In genomic region chr1:28720376-28720775, GRCh38 we compare ENCODE assay signal across 16 cellular contexts. TPM values are rescaled to one million over a fixed set of nuclear protein-coding genes. Genes with fewer than 3 reads are reported as not detected.
DNase-seq lines count a peak whose midpoint lies in the region; ATAC-seq, FAIRE-seq and TF ChIP-seq lines count a peak whose summit lies in the region.
"Had no signal": no experiment of that assay in that cellular context is flagged by ENCODE, and none has a peak within 500 bp of the region (broad histone marks: within the 10 kb centered on the region; RNA-seq: fewer than 3 reads in every experiment).

No MANE protein-coding gene starts in this region.

- no CpG with 5 or more reads among the region's 5 CpGs for WGBS in mesendoderm (ENCODE audit: extremely low coverage, insufficient coverage, low lambda C conversion rate)
- WGBS in HepG2 (ENCODE audit: low lambda C conversion rate), result 85% methylated on average over 5 of the region's 5 CpGs

- H3K4me3 Mint-ChIP-seq in activated naive CD4-positive, alpha-beta T cell treated with anti-CD3 and anti-CD28 coated beads, Interleukin-2, amount 50 U/mL, for 24 hours, result no peak overlapping the region
- no peak overlapping the region for H3K4me3 Mint-ChIP-seq in WTC11
- H3K4me3 Mint-ChIP-seq: CD8-positive, alpha-beta memory T cell had no signal

- no peak overlapping the region for H3K18ac ChIP-seq in mesendoderm (ENCODE audit: low read length)

- no peaks in the 10 kb centered on the region for H3K36me3 Mint-ChIP-seq in activated naive CD4-positive, alpha-beta T cell treated with anti-CD3 and anti-CD28 coated beads, Interleukin-2, amount 50 U/mL, for 24 hours
- H3K36me3 Mint-ChIP-seq in WTC11, result no peaks in the 10 kb centered on the region

- no peaks in the 10 kb centered on the region for H3K4me1 ChIP-seq in mesendoderm (ENCODE audit: control insufficient read depth, low read depth, low read length)
- no peaks in the 10 kb centered on the region for H3K4me1 ChIP-seq in kidney (ENCODE audit: control insufficient read depth in 1 of 2, insufficient read depth in 1 of 2, low read depth in 1 of 2, low read length in 2 of 2)
- peaks cover 20% of the 10 kb centered on the region for H3K4me1 ChIP-seq in HepG2 (ENCODE audit: insufficient read depth, low read length)
- H3K4me1 ChIP-seq: BLaER1 had no signal

- no peak overlapping the region for H4K5ac ChIP-seq in mesendoderm (ENCODE audit: low read length)

- BruUV-seq in HepG2 (replicated peaks; lab: Mats Ljungman, UMichigan), result no TSS peak

- no peaks in the 10 kb centered on the region for H3K27me3 Mint-ChIP-seq in activated naive CD4-positive, alpha-beta T cell treated with anti-CD3 and anti-CD28 coated beads, Interleukin-2, amount 50 U/mL, for 24 hours
- no peaks in the 10 kb centered on the region for H3K27me3 Mint-ChIP-seq in WTC11 (ENCODE audit: low read depth)

- DNase-seq in activated naive CD4-positive, alpha-beta T cell treated with anti-CD3 and anti-CD28 coated beads, Interleukin-2, amount 50 U/mL, for 16 hours, result no peak
- no peak for DNase-seq in WTC11 (ENCODE audit: low spot score)
- DNase-seq in mesendoderm, result peak; percentile 63
- DNase-seq in kidney, result no peak
- no peak for DNase-seq in hippocampal formation (lab: John Stamatoyannopoulos, UW)
- DNase-seq in HepG2 (ENCODE audit: low spot score), result no peak
- no peak for DNase-seq in mesenteric fat pad (ENCODE audit: low spot score)
- DNase-seq: 8988T; AML-193; CD8-positive, alpha-beta memory T cell; DMS53; H7 had no signal

- no peaks in the 10 kb centered on the region for H3K9me3 ChIP-seq in kidney (ENCODE audit: control insufficient read depth in 1 of 2, low read length in 2 of 2)
- H3K9me3 ChIP-seq in HepG2 (ENCODE audit: low read length), result no peaks in the 10 kb centered on the region
- H3K9me3 ChIP-seq: BLaER1 had no signal

- POLR2A ChIA-PET in WTC11 (lab: Charles Lee) (no interaction called here), HepG2 (lab: Yijun Ruan, JAX) (no interaction called here)

- in situ Hi-C loops in HepG2 (cut with HindIII; ENCODE audit: extremely low pct_ligation_motif_present, low pct_unique_long_range_greater_than_20kb), result no loop called here

- H3K4ac ChIP-seq in mesendoderm (ENCODE audit: low read depth, low read length), result no peak overlapping the region

- no peak for FAIRE-seq in kidney (lab: Jason Lieb, UNC)
- FAIRE-seq in HepG2 (lab: Jason Lieb, UNC), result no peak
- FAIRE-seq: GM18507, HTR-8/SVneo had no signal

- H3K79me2 ChIP-seq in mesendoderm (ENCODE audit: control insufficient read depth, insufficient read depth, low read length), result no peaks in the 10 kb centered on the region
- no peaks in the 10 kb centered on the region for H3K79me2 ChIP-seq in HepG2 (ENCODE audit: insufficient read depth, low read length)

- H3K27ac ChIP-seq in mesendoderm (ENCODE audit: low read depth, low read length) (no peak overlapping the region), kidney (ENCODE audit: low read depth in 2 of 2, low read length in 2 of 2) (no peak overlapping the region), HepG2 (ENCODE audit: extremely low read length, insufficient read depth, low read length) (no peak overlapping the region)
- H3K27ac ChIP-seq: BLaER1 had no signal

- H2BK15ac ChIP-seq in mesendoderm (replicated peaks; ENCODE audit: low read depth), result no peak overlapping the region

- no peak overlapping the region for H3K9ac ChIP-seq in mesendoderm (ENCODE audit: low read length)
- no peak overlapping the region for H3K9ac ChIP-seq in kidney (ENCODE audit: low read length in 2 of 2)
- H3K9ac ChIP-seq in HepG2 (ENCODE audit: insufficient read depth, low read depth, low read length), result no peak overlapping the region
- H3K9ac ChIP-seq: BLaER1 had no signal

- no peak overlapping the region for H2BK5ac ChIP-seq in mesendoderm (ENCODE audit: low read length)

- H3K4me2 ChIP-seq in mesendoderm (ENCODE audit: low read length), result no peak overlapping the region
- no peak overlapping the region for H3K4me2 ChIP-seq in HepG2 (ENCODE audit: low read depth, low read length)
- H3K4me2 ChIP-seq: BLaER1 had no signal

- ATAC-seq in WTC11, result no peak
- ATAC-seq in HepG2, result no peak

- H2BK120ac ChIP-seq in mesendoderm (ENCODE audit: low read depth, low read length), result no peak overlapping the region

- H2AFZ ChIP-seq in HepG2 (ENCODE audit: low read length), result no peak overlapping the region

- TF ChIP-seq POLR2A in HepG2 (IDR thresholded peaks at IDR 0.05; ENCODE audit: insufficient read depth in 1 of 2, low read depth in 2 of 2, low read length in 2 of 2), result no peak

- H3K4me1 Mint-ChIP-seq in activated naive CD4-positive, alpha-beta T cell treated with anti-CD3 and anti-CD28 coated beads, Interleukin-2, amount 50 U/mL, for 24 hours, result no peaks in the 10 kb centered on the region
- H3K4me1 Mint-ChIP-seq in WTC11, result peaks cover 10% of the 10 kb centered on the region
- H3K4me1 Mint-ChIP-seq: CD8-positive, alpha-beta memory T cell had no signal

- intact Hi-C loops in kidney (cut with DNase I) (no loop called here), HepG2 (cut with micrococcal nuclease; ENCODE audit: unreplicated experiment) (no loop called here)

- no peak overlapping the region for H4K8ac ChIP-seq in mesendoderm (ENCODE audit: low read depth, low read length)

- no peak overlapping the region for H3K4me3 ChIP-seq in mesendoderm (ENCODE audit: low read length)
- H3K4me3 ChIP-seq in kidney (ENCODE audit: low read length in 2 of 2), result no peak overlapping the region
- H3K4me3 ChIP-seq in HepG2 (replicated peaks in 1 of 3; ENCODE audit: insufficient read depth in 1 of 3, low read depth in 2 of 3, low read length in 3 of 3), result no peak overlapping the region
- H3K4me3 ChIP-seq: BLaER1 had no signal

- H3K79me1 ChIP-seq in mesendoderm (ENCODE audit: low read length), result no peaks in the 10 kb centered on the region

- H2AK5ac ChIP-seq in mesendoderm (ENCODE audit: low read length), result no peak overlapping the region

- peaks cover 1% of the 10 kb centered on the region for H3K36me3 ChIP-seq in mesendoderm (ENCODE audit: control insufficient read depth, insufficient read depth, low read length)
- H3K36me3 ChIP-seq in kidney (ENCODE audit: control insufficient read depth in 1 of 2, insufficient read depth in 2 of 2, low read length in 2 of 2), result no peaks in the 10 kb centered on the region
- H3K36me3 ChIP-seq in HepG2 (replicated peaks in 1 of 2; ENCODE audit: control insufficient read depth in 1 of 2, insufficient read depth in 2 of 2, low read length in 2 of 2), result no peaks in the 10 kb centered on the region

- CTCF ChIA-PET in WTC11 (lab: Charles Lee), result interaction anchor here (2.4 kb wide), 1 partner anchor 16 kb away, joined by 10 read pairs; the partner anchor contains the start of gene YTHDF2
- CTCF ChIA-PET in HepG2 (lab: Yijun Ruan, JAX; ENCODE audit: low intra/inter-chr PET ratio, low total read pairs), result no interaction called here

- no peak for TF ChIP-seq RAD21 in HepG2 (CRISPR knock-in tag; IDR thresholded peaks at IDR 0.05)

- no peak overlapping the region for H3K23ac ChIP-seq in mesendoderm (ENCODE audit: low read length)

- no peaks in the 10 kb centered on the region for H4K20me1 ChIP-seq in HepG2 (ENCODE audit: insufficient read depth, low read length)
- H4K20me1 ChIP-seq: BLaER1 had no signal

- no peak for TF ChIP-seq EP300 in HepG2 (IDR thresholded peaks at IDR 0.05; ENCODE audit: low read depth in 2 of 2, low read length in 2 of 2)
- TF ChIP-seq EP300 in HepG2 (CRISPR knock-in tag; IDR thresholded peaks at IDR 0.05; ENCODE audit: borderline replicate concordance), result no peak

- no peak for TF ChIP-seq CTCF in WTC11 (IDR thresholded peaks at IDR 0.05)
- no peak for TF ChIP-seq CTCF in kidney (IDR thresholded peaks at IDR 0.05; ENCODE audit: borderline replicate concordance, extremely low read depth, insufficient read depth)
- no peak for TF ChIP-seq CTCF in HepG2 (CRISPR knock-in tag; IDR thresholded peaks at IDR 0.05)

- H3K9me3 Mint-ChIP-seq in activated naive CD4-positive, alpha-beta T cell treated with anti-CD3 and anti-CD28 coated beads, Interleukin-2, amount 50 U/mL, for 24 hours, result no peaks in the 10 kb centered on the region
- no peaks in the 10 kb centered on the region for H3K9me3 Mint-ChIP-seq in WTC11
- H3K9me3 Mint-ChIP-seq: CD8-positive, alpha-beta memory T cell had no signal

- peak overlapping the region; percentile 70 for H3K27ac Mint-ChIP-seq in activated naive CD4-positive, alpha-beta T cell treated with anti-CD3 and anti-CD28 coated beads, Interleukin-2, amount 50 U/mL, for 24 hours
- H3K27ac Mint-ChIP-seq in WTC11, result peak overlapping the region; percentile 50

- H3K27me3 ChIP-seq in mesendoderm (ENCODE audit: insufficient read depth, low read length, poor library complexity), result no peaks in the 10 kb centered on the region
- H3K27me3 ChIP-seq in HepG2 (ENCODE audit: control insufficient read depth in 1 of 2, insufficient read depth in 2 of 2, low read length in 2 of 2), result no peaks in the 10 kb centered on the region; a peak in 1 of 5 replicates
- H3K27me3 ChIP-seq: BLaER1 had no signal

- no peak overlapping the region for H3K56ac ChIP-seq in mesendoderm (ENCODE audit: low read length)

RNA-seq across cellular contexts. Expression of gene YTHDF2, which starts 16.4 kb away (rescaled TPM):
- total RNA-seq in WTC11 (2021) (111 to 126 TPM (median 114 TPM) in 3 replicates), kidney (61.0 TPM), HepG2 (2016; rRNA removed; fragmentation: Illumina TruSeq; extraction: Trizol) (59.6 and 84.7 TPM in 2 replicates), mesenteric fat pad (65.5 TPM)
- polyA plus RNA-seq in mesendoderm (2013, experiment 1 of 2), result 126 TPM
- 126 TPM for polyA plus RNA-seq in mesendoderm (2013, experiment 2 of 2)
- polyA plus RNA-seq in kidney (ENCODE audit: insufficient read depth, low read depth, low replicate concordance) (38.2 TPM), HepG2 (2011; rRNA removed) (48.4 and 57.5 TPM in 2 replicates)
- total RNA-seq in HepG2 (2016; cell fraction: cytosol; rRNA removed; fragmentation: Illumina TruSeq; extraction: Trizol; ENCODE audit: low read depth), result 23.5 and 25.1 TPM in 2 replicates
- total RNA-seq in HepG2 (2016; cell fraction: insoluble cytoplasmic fraction; rRNA removed; fragmentation: Illumina TruSeq; extraction: Trizol), result 64.6 and 75.8 TPM in 2 replicates
- 40.7 and 44.0 TPM in 2 replicates for total RNA-seq in HepG2 (2016; cell fraction: membrane; rRNA removed; fragmentation: Illumina TruSeq; extraction: Trizol)
- 40.1 and 45.5 TPM in 2 replicates for total RNA-seq in HepG2 (2016; cell fraction: nucleus; rRNA removed; fragmentation: Illumina TruSeq; extraction: Trizol)
- polyA plus RNA-seq in HepG2 (2011; cell fraction: cytosol; rRNA removed), result 42.8 and 55.5 TPM in 2 replicates
- polyA plus RNA-seq in HepG2 (2011; cell fraction: nucleus; rRNA removed), result 27.3 and 38.4 TPM in 2 replicates
- 45.7 and 46.5 TPM in 2 replicates for polyA plus RNA-seq in HepG2 (2012)
- polyA plus RNA-seq in HepG2 (2016; cell fraction: cytosol; fragmentation: Illumina TruSeq; extraction: Trizol; ENCODE audit: low read depth), result 6.9 and 7.4 TPM in 2 replicates
- polyA plus RNA-seq in HepG2 (2016; cell fraction: insoluble cytoplasmic fraction; fragmentation: Illumina TruSeq; extraction: Trizol; ENCODE audit: low read depth), result 77.8 and 84.1 TPM in 2 replicates
- 19.2 and 20.4 TPM in 2 replicates for polyA plus RNA-seq in HepG2 (2016; cell fraction: membrane; fragmentation: Illumina TruSeq; extraction: Trizol; ENCODE audit: low read depth)
- 51.1 and 54.7 TPM in 2 replicates for polyA plus RNA-seq in HepG2 (2016; cell fraction: nucleus; fragmentation: Illumina TruSeq; extraction: Trizol; ENCODE audit: insufficient read depth, low read depth)
- 118 and 193 TPM in 2 replicates for polyA minus RNA-seq in HepG2 (2011; rRNA and poly(A)+ RNA removed; ENCODE audit: low replicate concordance)
- 60.7 and 61.0 TPM in 2 replicates for polyA minus RNA-seq in HepG2 (2011; cell fraction: cytosol; rRNA and poly(A)+ RNA removed)
- 38.6 and 48.5 TPM in 2 replicates for polyA minus RNA-seq in HepG2 (2011; cell fraction: nucleus; rRNA and poly(A)+ RNA removed)

RNA-seq across cellular contexts. Expression of gene GMEB1, which starts 51.8 kb away (rescaled TPM):
- total RNA-seq in WTC11 (2021) (25.4 to 29.4 TPM (median 26.4 TPM) in 3 replicates), kidney (14.9 TPM), HepG2 (2016; rRNA removed; fragmentation: Illumina TruSeq; extraction: Trizol) (6.0 and 7.4 TPM in 2 replicates), mesenteric fat pad (11.4 TPM)
- 14.9 TPM for polyA plus RNA-seq in mesendoderm (2013, experiment 1 of 2)
- 14.4 TPM for polyA plus RNA-seq in mesendoderm (2013, experiment 2 of 2)
- polyA plus RNA-seq in kidney (ENCODE audit: insufficient read depth, low read depth, low replicate concordance) (4.0 TPM), HepG2 (2011; rRNA removed) (2.4 and 3.0 TPM in 2 replicates)
- total RNA-seq in HepG2 (2016; cell fraction: cytosol; rRNA removed; fragmentation: Illumina TruSeq; extraction: Trizol; ENCODE audit: low read depth), result 2.2 and 3.4 TPM in 2 replicates
- 5.6 and 6.4 TPM in 2 replicates for total RNA-seq in HepG2 (2016; cell fraction: insoluble cytoplasmic fraction; rRNA removed; fragmentation: Illumina TruSeq; extraction: Trizol)
- total RNA-seq in HepG2 (2016; cell fraction: membrane; rRNA removed; fragmentation: Illumina TruSeq; extraction: Trizol), result 3.9 and 4.7 TPM in 2 replicates
- 2.9 and 3.5 TPM in 2 replicates for total RNA-seq in HepG2 (2016; cell fraction: nucleus; rRNA removed; fragmentation: Illumina TruSeq; extraction: Trizol)
- 2.0 and 2.4 TPM in 2 replicates for polyA plus RNA-seq in HepG2 (2011; cell fraction: cytosol; rRNA removed)
- 3.0 and 3.7 TPM in 2 replicates for polyA plus RNA-seq in HepG2 (2011; cell fraction: nucleus; rRNA removed)
- 2.1 and 2.6 TPM in 2 replicates for polyA plus RNA-seq in HepG2 (2012)
- polyA plus RNA-seq in HepG2 (2016; cell fraction: cytosol; fragmentation: Illumina TruSeq; extraction: Trizol; ENCODE audit: low read depth), result 0.72 and 0.81 TPM in 2 replicates
- polyA plus RNA-seq in HepG2 (2016; cell fraction: insoluble cytoplasmic fraction; fragmentation: Illumina TruSeq; extraction: Trizol; ENCODE audit: low read depth), result 5.7 TPM in 2 replicates
- 1.0 and 1.5 TPM in 2 replicates for polyA plus RNA-seq in HepG2 (2016; cell fraction: membrane; fragmentation: Illumina TruSeq; extraction: Trizol; ENCODE audit: low read depth)
- polyA plus RNA-seq in HepG2 (2016; cell fraction: nucleus; fragmentation: Illumina TruSeq; extraction: Trizol; ENCODE audit: insufficient read depth, low read depth), result 4.7 and 5.2 TPM in 2 replicates
- polyA minus RNA-seq in HepG2 (2011; rRNA and poly(A)+ RNA removed; ENCODE audit: low replicate concordance), result 8.5 and 19.7 TPM in 2 replicates
- 2.0 and 2.1 TPM in 2 replicates for polyA minus RNA-seq in HepG2 (2011; cell fraction: cytosol; rRNA and poly(A)+ RNA removed)
- polyA minus RNA-seq in HepG2 (2011; cell fraction: nucleus; rRNA and poly(A)+ RNA removed), result 2.6 and 3.9 TPM in 2 replicates
